ENCODE assay signal across 20 cellular contexts in the genomic region with DNA sequence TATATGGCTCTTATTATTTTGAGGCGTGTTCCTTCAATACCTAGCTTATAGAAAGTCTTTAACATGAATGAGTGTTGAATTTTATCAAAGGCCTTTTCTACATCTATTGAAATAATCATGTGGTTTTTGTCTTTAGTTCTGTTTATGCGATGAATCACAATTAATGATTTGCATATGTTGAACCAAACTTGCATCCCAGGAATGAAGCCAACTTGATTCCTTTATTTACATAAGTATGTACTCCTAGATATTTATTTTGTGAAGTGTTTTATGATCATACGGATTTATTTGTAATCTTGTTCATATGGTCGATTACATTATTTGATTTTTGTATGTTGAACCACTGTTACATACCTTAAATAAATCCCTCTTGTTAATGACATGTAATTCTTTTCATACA.
A peak's percentile ranks its signal among the peaks of the same experiment; 100 is the strongest.
DNase-seq lines count a peak whose midpoint lies in the region; ATAC-seq and TF ChIP-seq lines count a peak whose summit lies in the region.
"Had no signal": no experiment of that assay in that cellular context is flagged by ENCODE, and none has a peak within 500 bp of the region (broad histone marks: within the 10 kb centered on the region; RNA-seq: fewer than 3 reads in every experiment).

No MANE protein-coding gene starts in this region.

- H3K4me3 ChIP-seq in GM23248 (no peak overlapping the region), fibroblast of mammary gland (ENCODE audit: control insufficient read depth, low read depth, low read length) (no peak overlapping the region), skeletal muscle cell (ENCODE audit: low read depth, low read length) (no peak overlapping the region)
- H3K4me3 ChIP-seq: A549 had no signal

- H2AFZ ChIP-seq in GM23248: no peak overlapping the region; the same call in 1 of the 2 replicates

- no peaks in the 10 kb centered on the region for H3K27me3 Mint-ChIP-seq in stimulated activated naive CD8-positive, alpha-beta T cell treated with anti-CD3 and anti-CD28 coated beads, Interleukin-15, amount 100 ng/mL, for 72 hours
- H3K27me3 Mint-ChIP-seq: CD8-positive, alpha-beta memory T cell had no signal

- no peak for ATAC-seq in stimulated activated naive CD8-positive, alpha-beta T cell treated with anti-CD3 and anti-CD28 coated beads, Interleukin-15, amount 100 ng/mL, for 72 hours
- no peak for ATAC-seq in GM19455 (IDR thresholded peaks at IDR 0.05; ENCODE audit: unreplicated experiment)
- ATAC-seq: A549, HepG2 had no signal

- H3F3A ChIP-seq in GM23248 (ENCODE audit: insufficient read depth): peaks cover 5% of the 10 kb centered on the region; the same call in 1 of the 2 replicates

- H3K4me1 ChIP-seq in GM23248 (ENCODE audit: insufficient read depth): peaks cover 15% of the 10 kb centered on the region; the same call in 1 of the 2 replicates
- H3K4me1 ChIP-seq: A549 had no signal

- H3K27me3 ChIP-seq in GM23248 (replicated peaks; ENCODE audit: insufficient read depth): no peaks in the 10 kb centered on the region

- DNase-seq in GM23248 (peak; percentile 57), RPMI7951 (ENCODE audit: low read depth) (peak; percentile 56), fibroblast of mammary gland (ENCODE audit: low read depth) (peak; percentile 90), skeletal muscle cell (ENCODE audit: low read depth) (peak; percentile 20), foreskin melanocyte (no peak)
- DNase-seq in stimulated activated naive CD8-positive, alpha-beta T cell treated with anti-CD3 and anti-CD28 coated beads, Interleukin-15, amount 100 ng/mL, for 72 hours: no peak
- DNase-seq: C1 segment of cervical spinal cord; CD8-positive, alpha-beta memory T cell; KG1; NCI-H1436; NCI-H2081; NCI-H2171 treated with DMSO at 0.1 percent for 48 hours; NCI-H774; OCI-M1; RPMI8226; SHP77 treated with DMSO at 0.1 percent for 48 hours; SK-N-SH had no signal

- no peak overlapping the region for H3K27ac Mint-ChIP-seq in stimulated activated naive CD8-positive, alpha-beta T cell treated with anti-CD3 and anti-CD28 coated beads, Interleukin-15, amount 100 ng/mL, for 72 hours
- H3K27ac Mint-ChIP-seq: CD8-positive, alpha-beta memory T cell had no signal

- no peaks in the 10 kb centered on the region for H3K9me2 ChIP-seq in GM23248 (ENCODE audit: insufficient read depth)
- H3K9me2 ChIP-seq: SK-N-SH had no signal

- no peak overlapping the region for H3K4me2 ChIP-seq in GM23248 (ENCODE audit: unreplicated experiment)
- H3K4me2 ChIP-seq: A549, SK-N-SH had no signal

- no peaks in the 10 kb centered on the region for H3K79me2 ChIP-seq in GM23248 (ENCODE audit: insufficient read depth)

- no peaks in the 10 kb centered on the region for H4K20me1 ChIP-seq in GM23248 (ENCODE audit: insufficient read depth)

- 14 to 21% methylated on average over 4 of the region's 4 CpGs for WGBS in GM23248 (ENCODE audit: low coverage in 1 of 2, low lambda C conversion rate in 2 of 2, missing lambda C conversion rate in 2 of 2), 2 experiments

- no peaks in the 10 kb centered on the region for H3K4me1 Mint-ChIP-seq in stimulated activated naive CD8-positive, alpha-beta T cell treated with anti-CD3 and anti-CD28 coated beads, Interleukin-15, amount 100 ng/mL, for 72 hours
- H3K4me1 Mint-ChIP-seq: CD8-positive, alpha-beta memory T cell had no signal

- no peak overlapping the region for H3K9ac ChIP-seq in GM23248
- H3K9ac ChIP-seq: SK-N-SH had no signal

- peak overlapping the region; percentile 19 for H3K27ac ChIP-seq in GM23248
- H3K27ac ChIP-seq: A549 had no signal

- H3K36me3 ChIP-seq in GM23248 (ENCODE audit: low read depth): no peaks in the 10 kb centered on the region

- H3K4me3 Mint-ChIP-seq in stimulated activated naive CD8-positive, alpha-beta T cell treated with anti-CD3 and anti-CD28 coated beads, Interleukin-15, amount 100 ng/mL, for 72 hours: no peak overlapping the region
- H3K4me3 Mint-ChIP-seq: CD8-positive, alpha-beta memory T cell had no signal

- H3K9me3 ChIP-seq in GM23248 (ENCODE audit: low read depth): no peaks in the 10 kb centered on the region
- H3K9me3 ChIP-seq: A549, SK-N-SH had no signal

- no peaks in the 10 kb centered on the region for H3K9me3 Mint-ChIP-seq in stimulated activated naive CD8-positive, alpha-beta T cell treated with anti-CD3 and anti-CD28 coated beads, Interleukin-15, amount 100 ng/mL, for 72 hours

- TF ChIP-seq CTCF in fibroblast of mammary gland (conservative IDR thresholded peaks at IDR 0.05; ENCODE audit: control insufficient read depth, insufficient read depth, low read depth, low read length): no peak

- in situ Hi-C loops in GM23248 (cut with MboI): no loop called here

Comparison
In these comparisons a context has a peak if more than half of its experiments do, and no peak if none do; other contexts are left out.
1. DNase-seq: peak in GM23248 (single experiment), RPMI7951 (single experiment), fibroblast of mammary gland (single experiment) and skeletal muscle cell (single experiment); none in stimulated activated naive CD8-positive, alpha-beta T cell treated with anti-CD3 and anti-CD28 coated beads, Interleukin-15, amount 100 ng/mL, for 72 hours (0 of 2) and foreskin melanocyte (single experiment).